ENCODE assay signal across 1 cellular context in genomic region chr12:116142936-116143882, GRCh38.
TF ChIP-seq lines count a peak whose summit lies in the region.

No MANE protein-coding gene starts in this region.

TF ChIP-seq in SK-N-SH, 30 proteins besides CTCF, POLR2A, EP300 and RAD21 (continued from another document):
- no peak for TF ChIP-seq REST (IDR thresholded peaks at IDR 0.05; ENCODE audit: low read depth, low read length)
- TF ChIP-seq TCF12 (IDR thresholded peaks at IDR 0.05), result peak; percentile 75
- TF ChIP-seq MXI1 (IDR thresholded peaks at IDR 0.05; ENCODE audit: low read depth, low read length), result no peak
- TF ChIP-seq USF2 (IDR thresholded peaks at IDR 0.05; ENCODE audit: borderline replicate concordance, low read depth, low read length), result no peak
- TF ChIP-seq GATA2 (CRISPR knock-in tag; IDR thresholded peaks at IDR 0.05), result no peak
- peak; percentile 70 for TF ChIP-seq NFIC (IDR thresholded peaks at IDR 0.05; ENCODE audit: borderline replicate concordance)
- TF ChIP-seq MAX (IDR thresholded peaks at IDR 0.05; ENCODE audit: low read depth), result peak; percentile 50; the same call in 1 of the 2 replicates
- peak; percentile 40; the same call in 1 of the 2 replicates for TF ChIP-seq FOXM1 (IDR thresholded peaks at IDR 0.05; ENCODE audit: low read depth)
- TF ChIP-seq POLR2AphosphoS5 (IDR thresholded peaks at IDR 0.05; ENCODE audit: low read depth, low read length), result no peak; the same call in 1 of the 2 replicates
- peak; percentile 77 for TF ChIP-seq FOSL2 (IDR thresholded peaks at IDR 0.05; ENCODE audit: borderline replicate concordance, low read depth)
- peak; percentile 56; the same call in 1 of the 2 replicates for TF ChIP-seq RXRA (IDR thresholded peaks at IDR 0.05; ENCODE audit: borderline replicate concordance, low read depth)
- TF ChIP-seq, protein P1, sequence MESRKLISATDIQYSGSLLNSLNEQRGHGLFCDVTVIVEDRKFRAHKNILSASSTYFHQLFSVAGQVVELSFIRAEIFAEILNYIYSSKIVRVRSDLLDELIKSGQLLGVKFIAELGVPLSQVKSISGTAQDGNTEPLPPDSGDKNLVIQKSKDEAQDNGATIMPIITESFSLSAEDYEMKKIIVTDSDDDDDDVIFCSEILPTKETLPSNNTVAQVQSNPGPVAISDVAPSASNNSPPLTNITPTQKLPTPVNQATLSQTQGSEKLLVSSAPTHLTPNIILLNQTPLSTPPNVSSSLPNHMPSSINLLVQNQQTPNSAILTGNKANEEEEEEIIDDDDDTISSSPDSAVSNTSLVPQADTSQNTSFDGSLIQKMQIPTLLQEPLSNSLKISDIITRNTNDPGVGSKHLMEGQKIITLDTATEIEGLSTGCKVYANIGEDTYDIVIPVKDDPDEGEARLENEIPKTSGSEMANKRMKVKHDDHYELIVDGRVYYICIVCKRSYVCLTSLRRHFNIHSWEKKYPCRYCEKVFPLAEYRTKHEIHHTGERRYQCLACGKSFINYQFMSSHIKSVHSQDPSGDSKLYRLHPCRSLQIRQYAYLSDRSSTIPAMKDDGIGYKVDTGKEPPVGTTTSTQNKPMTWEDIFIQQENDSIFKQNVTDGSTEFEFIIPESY (IDR thresholded peaks at IDR 0.05; ENCODE audit: borderline replicate concordance, low read depth), result 0 out of 2 replicates have a peak, but pooled peaks have one; percentile 9
